Comparison of ENCODE assay signal across 31 cellular contexts in the genomic region with DNA sequence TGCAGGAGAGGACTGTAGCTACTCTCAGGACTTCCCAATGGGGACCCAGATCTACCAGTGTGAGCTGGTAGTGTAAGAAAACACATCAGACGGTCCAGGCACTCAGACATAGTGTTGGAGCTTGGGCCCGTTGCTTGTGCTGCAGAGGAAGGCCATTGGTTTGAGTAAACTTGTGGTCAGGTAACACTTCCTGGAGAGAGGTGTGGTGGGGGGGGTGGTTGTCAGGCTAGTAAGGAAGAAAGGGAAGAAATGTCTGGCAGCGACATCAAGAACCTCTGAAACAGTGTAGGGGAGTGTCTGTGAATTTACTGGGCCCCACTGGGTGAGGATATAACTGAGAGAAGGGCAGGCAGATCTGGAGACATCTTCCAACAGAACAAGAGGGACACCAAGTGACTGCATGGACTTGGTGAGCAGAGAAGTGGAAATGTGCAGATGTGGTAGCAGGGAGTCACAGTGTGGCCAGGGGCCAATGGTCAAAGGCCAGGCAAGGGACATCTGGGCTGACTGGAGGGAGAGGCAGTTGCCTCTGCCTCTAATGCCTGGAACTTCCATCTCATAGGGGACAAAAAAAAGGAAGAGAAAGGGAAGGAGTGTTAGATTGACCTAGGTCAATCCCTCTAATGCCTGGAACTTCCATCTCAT.
"Had no signal": no experiment of that assay in that cellular context is flagged by ENCODE, and none has a peak within 500 bp of the region (broad histone marks: within the 10 kb centered on the region; RNA-seq: fewer than 3 reads in every experiment).

No MANE protein-coding gene starts in this region.

- DNase-seq: activated CD4-positive, alpha-beta memory T cell treated with anti-CD3 and anti-CD28 coated beads for 36 hours; activated CD4-positive, alpha-beta T cell treated with anti-CD3 and anti-CD28 coated beads for 36 hours; activated CD4-positive, alpha-beta T cell treated with anti-CD3 and anti-CD28 coated beads, Interleukin-2, amount 10 ng/mL, durations not matched to agents 7 days and 5 days; activated CD8-positive, alpha-beta memory T cell treated with anti-CD3 and anti-CD28 coated beads, Interleukin-2, amount 50 U/mL, for 4 hours; activated gamma-delta T cell treated with Interleukin-2 at 50 U/mL for 16 hours; activated naive CD4-positive, alpha-beta T cell treated with anti-CD3 and anti-CD28 coated beads for 36 hours; activated T-cell treated with anti-CD3 and anti-CD28 coated beads for 4 hours; activated T-cell treated with anti-CD3 and anti-CD28 coated beads, Interleukin-2, amount 50 U/mL, for 4 hours; body of pancreas; cerebellar nuclear complex; NCI-H1048; NCI-H1105 treated with DMSO at 0.1 percent for 48 hours; NCI-H1436; NCI-H1694; NCI-H1930; NCI-H2081 treated with DMSO at 0.1 percent for 48 hours; NCI-H345; NCI-H524 treated with DMSO at 0.1 percent for 48 hours; NK-92 treated with Interleukin-12 subunit alpha and Interleukin-12 subunit beta, amount 100 ng/mL, for 24 hours; PC-3; Peyer's patch; T1000 had no signal

- H3K36me3 ChIP-seq: adrenal gland, breast epithelium, Peyer's patch had no signal

- H3K27me3 ChIP-seq: adrenal gland, body of pancreas, breast epithelium, Peyer's patch had no signal

- ATAC-seq: activated CD4-positive, alpha-beta T cell treated with anti-CD3 and anti-CD28 coated beads for 36 hours; activated CD4-positive, CD25-positive, alpha-beta regulatory T cell treated with anti-CD3 and anti-CD28 coated beads, Interleukin-2, amount 50 U/mL, for 24 hours; activated naive CD4-positive, alpha-beta T cell treated with anti-CD3 and anti-CD28 coated beads, Interleukin-2, amount 50 U/mL, for 72 hours; activated T-cell treated with anti-CD3 and anti-CD28 coated beads, Interleukin-2, amount 50 U/mL, for 4 hours; body of pancreas; PC-3; Right ventricle myocardium inferior; WTC11 had no signal

- FAIRE-seq: astrocyte, TTC549 had no signal

- H3K4me1 ChIP-seq: adrenal gland, body of pancreas, breast epithelium, Peyer's patch had no signal

- H3K9me3 ChIP-seq: adrenal gland, body of pancreas, breast epithelium, Peyer's patch had no signal

- H3K4me3 ChIP-seq: adrenal gland, body of pancreas, breast epithelium, Peyer's patch had no signal

- H3K27ac ChIP-seq: adrenal gland, body of pancreas, breast epithelium, Peyer's patch, RWPE1 had no signal
